In genomic region chr1:228164561-228165371, GRCh38 we compare ENCODE assay signal across 6 cellular contexts. TPM values are rescaled to one million over a fixed set of nuclear protein-coding genes. Genes with fewer than 3 reads are reported as not detected.
A peak's percentile ranks its signal among the peaks of the same experiment; 100 is the strongest.
DNase-seq lines count a peak whose midpoint lies in the region; TF ChIP-seq lines count a peak whose summit lies in the region.

No MANE protein-coding gene starts in this region.

- H3K23ac ChIP-seq in trophoblast cell (ENCODE audit: low read length): no peak overlapping the region

- TF ChIP-seq CTCF in cardiac fibroblast (IDR thresholded peaks at IDR 0.05; ENCODE audit: low read depth, low read length) (no peak), GM10266 (IDR thresholded peaks at IDR 0.05; ENCODE audit: control insufficient read depth, insufficient read depth, low read depth, missing control alignments) (no peak)

- peak overlapping the region; percentile 57 for H3K4me2 ChIP-seq in trophoblast cell (ENCODE audit: low read length)

- H3K4me3 Mint-ChIP-seq in activated naive CD4-positive, alpha-beta T cell treated with anti-CD3 and anti-CD28 coated beads, Interleukin-2, amount 50 U/mL, for 24 hours: peak overlapping the region; percentile 92

- H3K79me2 ChIP-seq in trophoblast cell (ENCODE audit: control insufficient read depth, insufficient read depth, low read length, poor library complexity): peaks cover 8% of the 10 kb centered on the region

- H3K36me3 Mint-ChIP-seq in activated naive CD4-positive, alpha-beta T cell treated with anti-CD3 and anti-CD28 coated beads, Interleukin-2, amount 50 U/mL, for 24 hours: peaks cover 1% of the 10 kb centered on the region

- H2BK120ac ChIP-seq in trophoblast cell (ENCODE audit: insufficient read depth, low read length, poor library complexity): peak overlapping the region; percentile 89

- H3K14ac ChIP-seq in trophoblast cell (ENCODE audit: low read length): peak overlapping the region; percentile 92

- no CpG with 5 or more reads among the region's 20 CpGs for WGBS in trophoblast cell (ENCODE audit: extremely low coverage, insufficient coverage, insufficient read length)

- no peaks in the 10 kb centered on the region for H3K27me3 Mint-ChIP-seq in activated naive CD4-positive, alpha-beta T cell treated with anti-CD3 and anti-CD28 coated beads, Interleukin-2, amount 50 U/mL, for 24 hours

- no peaks in the 10 kb centered on the region for H3K9me3 ChIP-seq in trophoblast cell (ENCODE audit: insufficient read depth, low read depth, low read length)

- H3K79me1 ChIP-seq in trophoblast cell (ENCODE audit: low read length): peaks cover 21% of the 10 kb centered on the region

- peak overlapping the region; percentile 14 for H3K9ac ChIP-seq in trophoblast cell (ENCODE audit: low read length)

- H2BK5ac ChIP-seq in trophoblast cell (ENCODE audit: low read depth, low read length, poor library complexity): peak overlapping the region; percentile 75

- peak overlapping the region; percentile 75 for H3K4ac ChIP-seq in trophoblast cell (ENCODE audit: low read depth, low read length)

- peak overlapping the region; percentile 96 for H3K27ac Mint-ChIP-seq in activated naive CD4-positive, alpha-beta T cell treated with anti-CD3 and anti-CD28 coated beads, Interleukin-2, amount 50 U/mL, for 24 hours

- no peaks in the 10 kb centered on the region for H3K9me3 Mint-ChIP-seq in activated naive CD4-positive, alpha-beta T cell treated with anti-CD3 and anti-CD28 coated beads, Interleukin-2, amount 50 U/mL, for 24 hours

- H3K4me3 ChIP-seq in cardiac fibroblast (replicated peaks in 1 of 2; ENCODE audit: low read depth in 2 of 2, low read length in 2 of 2) (peak overlapping the region; percentile 25 to 55), trophoblast cell (ENCODE audit: low read depth, low read length) (peak overlapping the region; percentile 27)

- DNase-seq in activated naive CD4-positive, alpha-beta T cell treated with Interleukin-2 at 50 U/mL for 16 hours: no peak
- no peak for DNase-seq in cardiac fibroblast (ENCODE audit: low read depth in 2 of 2)
- DNase-seq in trophoblast cell: no peak
- DNase-seq in nucleus accumbens (lab: John Stamatoyannopoulos, UW): no peak
- DNase-seq in GM10266 (ENCODE audit: extremely low spot score): no peak

- peaks cover 0 to 4% of the 10 kb centered on the region in 2 experiments for H3K36me3 ChIP-seq in trophoblast cell (ENCODE audit: control insufficient read depth in 1 of 2, insufficient read depth in 2 of 2, low read length in 2 of 2)

- H4K12ac ChIP-seq in trophoblast cell (ENCODE audit: low read depth, low read length): peak overlapping the region; percentile 93

- H3K18ac ChIP-seq in trophoblast cell (ENCODE audit: low read length): peak overlapping the region; percentile 84

- H2AFZ ChIP-seq in trophoblast cell (ENCODE audit: insufficient read depth, low read length, poor library complexity): peak overlapping the region; percentile 95

- H3K27ac ChIP-seq in trophoblast cell (ENCODE audit: low read depth, low read length): peak overlapping the region; percentile 31

- H2BK12ac ChIP-seq in trophoblast cell (ENCODE audit: low read length): no peak overlapping the region

- peak overlapping the region; percentile 99 for H4K8ac ChIP-seq in trophoblast cell (ENCODE audit: low read depth, low read length)

- H4K91ac ChIP-seq in trophoblast cell (ENCODE audit: low read depth, low read length): peak overlapping the region; percentile 90

- H3K27me3 ChIP-seq in trophoblast cell (ENCODE audit: insufficient read depth, low read length): no peaks in the 10 kb centered on the region

- H3K4me1 Mint-ChIP-seq in activated naive CD4-positive, alpha-beta T cell treated with anti-CD3 and anti-CD28 coated beads, Interleukin-2, amount 50 U/mL, for 24 hours: peaks cover 44% of the 10 kb centered on the region

- peak overlapping the region; percentile 89 for H2AK5ac ChIP-seq in trophoblast cell (ENCODE audit: low read length)

- peaks cover 21 to 23% of the 10 kb centered on the region in 2 experiments for H3K4me1 ChIP-seq in trophoblast cell (ENCODE audit: control insufficient read depth in 1 of 2, insufficient read depth in 2 of 2, low read length in 2 of 2)

RNA-seq across cellular contexts. Expression of gene IBA57, which starts 0.8 kb away (rescaled TPM):
- polyA plus RNA-seq in trophoblast cell (2013): 1.2 and 1.4 TPM in 2 replicates

RNA-seq across cellular contexts. Expression of gene GJC2, which starts 15.0 kb away (rescaled TPM):
- polyA plus RNA-seq in trophoblast cell (2013): 0.38 and 0.51 TPM in 2 replicates

RNA-seq across cellular contexts. Expression of gene GUK1, which starts 24.7 kb away (rescaled TPM):
- 235 and 242 TPM in 2 replicates for polyA plus RNA-seq in trophoblast cell (2013)

RNA-seq across cellular contexts. Expression of gene OBSCN, which starts 43.1 kb away (rescaled TPM):
- polyA plus RNA-seq in trophoblast cell (2013): 6.4 and 7.0 TPM in 2 replicates

RNA-seq across cellular contexts. Expression of gene MRPL55, which starts 55.7 kb away (rescaled TPM):
- 87.0 and 91.4 TPM in 2 replicates for polyA plus RNA-seq in trophoblast cell (2013)
